In genomic region chr5:180343846-180344327, GRCh38 we compare ENCODE assay signal across 11 cellular contexts. TPM values are rescaled to one million over a fixed set of nuclear protein-coding genes. Genes with fewer than 3 reads are reported as not detected.
DNase-seq lines count a peak whose midpoint lies in the region; ATAC-seq and TF ChIP-seq lines count a peak whose summit lies in the region.
"Had no signal": no experiment of that assay in that cellular context is flagged by ENCODE, and none has a peak within 500 bp of the region (broad histone marks: within the 10 kb centered on the region; RNA-seq: fewer than 3 reads in every experiment).

No MANE protein-coding gene starts in this region.

- no peaks in the 10 kb centered on the region for H4K20me1 ChIP-seq in OCI-LY7 (ENCODE audit: insufficient read depth, low read length)
- H4K20me1 ChIP-seq: BLaER1 had no signal

- BruUV-seq in OCI-LY7 (replicated peaks; lab: Mats Ljungman, UMichigan): no TSS peak

- H3K9me2 ChIP-seq in OCI-LY7 (ENCODE audit: insufficient read depth, low read length): no peaks in the 10 kb centered on the region

- H3K4me3 ChIP-seq in lower lobe of right lung (no peak overlapping the region), OCI-LY7 (ENCODE audit: low read depth, low read length, poor library complexity, severe bottlenecking) (no peak overlapping the region)
- H3K4me3 ChIP-seq: BLaER1, Peyer's patch had no signal

- no peaks in the 10 kb centered on the region for H3K27me3 ChIP-seq in lower lobe of right lung (ENCODE audit: low read depth)
- H3K27me3 ChIP-seq: BLaER1, Peyer's patch had no signal

- H3K27ac ChIP-seq in lower lobe of right lung: no peak overlapping the region
- no peak overlapping the region for H3K27ac ChIP-seq in OCI-LY7 (ENCODE audit: low read depth, low read length, poor library complexity, severe bottlenecking)
- H3K27ac ChIP-seq: BLaER1, Peyer's patch had no signal

- POLR2A ChIA-PET in OCI-LY7 (lab: Charles Lee): interaction anchor here (0.9 kb wide), 1 partner anchor 15 kb away, joined by 3 read pairs; no protein-coding TSS in a partner anchor

- no peak overlapping the region for H3K4me2 ChIP-seq in OCI-LY7 (ENCODE audit: low read length)
- H3K4me2 ChIP-seq: BLaER1 had no signal

- intact Hi-C loops in lower lobe of right lung (cut with DNase I) (no loop called here), OCI-LY7 (cut with micrococcal nuclease; ENCODE audit: unreplicated experiment) (no loop called here)

- no peak overlapping the region for H2AFZ ChIP-seq in OCI-LY7 (ENCODE audit: low read length)

- peak in 1 of 2 donors; percentile 17 for ATAC-seq in lower lobe of right lung
- ATAC-seq in HG02884 (IDR thresholded peaks at IDR 0.05; ENCODE audit: unreplicated experiment): no peak

- no peaks in the 10 kb centered on the region for H3K79me2 ChIP-seq in OCI-LY7 (ENCODE audit: insufficient read depth, low read depth, low read length)

- CTCF ChIA-PET in OCI-LY7 (lab: Charles Lee; ENCODE audit: unreplicated experiment): no interaction called here

- H3K36me3 ChIP-seq in lower lobe of right lung (no peaks in the 10 kb centered on the region), OCI-LY7 (ENCODE audit: insufficient read depth, low read length) (no peaks in the 10 kb centered on the region)
- H3K36me3 ChIP-seq: BLaER1, Peyer's patch had no signal

- H3K9me3 ChIP-seq in lower lobe of right lung (no peaks in the 10 kb centered on the region), OCI-LY7 (ENCODE audit: low read length) (no peaks in the 10 kb centered on the region)
- H3K9me3 ChIP-seq: BLaER1, Peyer's patch had no signal

- H3K4me1 ChIP-seq in lower lobe of right lung (peaks cover 10% of the 10 kb centered on the region), OCI-LY7 (ENCODE audit: insufficient read depth, low read length, poor library complexity, severe bottlenecking) (no peaks in the 10 kb centered on the region)
- H3K4me1 ChIP-seq: BLaER1 had no signal

- TF ChIP-seq CTCF in lower lobe of right lung (IDR thresholded peaks at IDR 0.05) (no peak), OCI-LY7 (conservative IDR thresholded peaks at IDR 0.05; ENCODE audit: low read length) (no peak), GM13977 (IDR thresholded peaks at IDR 0.05; ENCODE audit: extremely low read depth, insufficient read depth, missing control alignments) (no peak)

- peak; percentile 64 for DNase-seq in A172 (ENCODE audit: low spot score)
- peak; percentile 20 for DNase-seq in M059J (ENCODE audit: low read depth)
- peak; percentile 79 for DNase-seq in cerebellum (ENCODE audit: low spot score)
- DNase-seq in lower lobe of right lung: peak; percentile 46
- DNase-seq in NCI-H446 (lab: John Stamatoyannopoulos, UW): no peak
- DNase-seq in OCI-LY7 (ENCODE audit: low spot score): no peak
- no peak for DNase-seq in GM13977 (ENCODE audit: low spot score)
- DNase-seq: NCI-H1048 had no signal

- in situ Hi-C loops in GM13977 (cut with MboI; ENCODE audit: low pct_unique_long_range_greater_than_20kb, low sequenced_read_pairs, unreplicated experiment): no loop called here

RNA-seq across cellular contexts. Expression of gene GFPT2, which starts 9.2 kb away (rescaled TPM):
- 42.0 and 50.5 TPM in 2 replicates for total RNA-seq in A172 (2014; rRNA removed; shearing (Covaris generic))
- 1.9 and 6.2 TPM in 2 replicates for total RNA-seq in M059J (2014; rRNA removed; shearing (Covaris generic))
- total RNA-seq in cerebellum (38.2 TPM), lower lobe of right lung (13.4 TPM), OCI-LY7 (2022) (not detected in 2 replicates)
- not detected in 2 replicates for total RNA-seq in OCI-LY7 (2014; rRNA removed; shearing (Covaris generic))

RNA-seq across cellular contexts. Expression of gene MAPK9, which starts 52.0 kb away (rescaled TPM):
- 36.9 and 37.9 TPM in 2 replicates for total RNA-seq in A172 (2014; rRNA removed; shearing (Covaris generic))
- 26.7 and 37.8 TPM in 2 replicates for total RNA-seq in M059J (2014; rRNA removed; shearing (Covaris generic))
- total RNA-seq in cerebellum: 76.6 TPM
- total RNA-seq in lower lobe of right lung: 43.1 TPM
- total RNA-seq in OCI-LY7 (2014; rRNA removed; shearing (Covaris generic)): 19.9 and 21.8 TPM in 2 replicates
- total RNA-seq in OCI-LY7 (2022): 42.1 and 45.7 TPM in 2 replicates

Comparison
In these comparisons a context has a peak if more than half of its experiments do, and no peak if none do; other contexts are left out.
1. DNase-seq: peak in A172 (single experiment), M059J (single experiment), cerebellum (single experiment) and lower lobe of right lung (single experiment); none in NCI-H446 (0 of 2), OCI-LY7 (single experiment) and GM13977 (single experiment).